21 cellular contexts compared by ENCODE assay signal in genomic region chr18:45801396-45802004, GRCh38. TPM values are rescaled to one million over a fixed set of nuclear protein-coding genes. Genes with fewer than 3 reads are reported as not detected.
DNase-seq lines count a peak whose midpoint lies in the region; TF ChIP-seq lines count a peak whose summit lies in the region.
"Had no signal": no experiment of that assay in that cellular context is flagged by ENCODE, and none has a peak within 500 bp of the region (broad histone marks: within the 10 kb centered on the region; RNA-seq: fewer than 3 reads in every experiment).

No MANE protein-coding gene starts in this region.

- H3K27me3 ChIP-seq in BLaER1 treated with 17β-estradiol and CSF1 and Interleukin-3, amounts not matched to agents 10 nM and 100 nM: no peaks in the 10 kb centered on the region
- H3K27me3 ChIP-seq in Karpas-422 (ENCODE audit: low read length) (no peaks in the 10 kb centered on the region), mammary epithelial cell (ENCODE audit: insufficient read depth, low read length) (no peaks in the 10 kb centered on the region), trophoblast cell (ENCODE audit: insufficient read depth, low read length) (no peaks in the 10 kb centered on the region), transverse colon (no peaks in the 10 kb centered on the region), H9 (ENCODE audit: insufficient read depth, low read length) (no peaks in the 10 kb centered on the region)
- H3K27me3 ChIP-seq: BE2C, heart left ventricle, neutrophil, thyroid gland had no signal

- no peak overlapping the region for H4K12ac ChIP-seq in trophoblast cell (ENCODE audit: low read depth, low read length)

- TF ChIP-seq POLR2A in transverse colon (IDR thresholded peaks at IDR 0.05): no peak

- H3K27me3 Mint-ChIP-seq in H9 (ENCODE audit: low read depth): peaks cover 2% of the 10 kb centered on the region; the same call in 1 of the 2 replicates

- no peak overlapping the region for H3K56ac ChIP-seq in H9 (ENCODE audit: insufficient read length, low read depth, low read length)

- BruUV-seq in mammary epithelial cell (replicated peaks; lab: Mats Ljungman, UMichigan): no TSS peak

- H2BK120ac ChIP-seq in trophoblast cell (ENCODE audit: insufficient read depth, low read length, poor library complexity): no peak overlapping the region
- no peak overlapping the region for H2BK120ac ChIP-seq in H9 (ENCODE audit: low read depth, low read length, poor library complexity, severe bottlenecking)

- no peak overlapping the region for H3K23ac ChIP-seq in trophoblast cell (ENCODE audit: low read length)
- no peak overlapping the region for H3K23ac ChIP-seq in H9 (ENCODE audit: insufficient read length, low read depth, low read length)

- peaks cover 59 to 63% of the 10 kb centered on the region in 2 experiments for H3K9me3 Mint-ChIP-seq in H9

- H2BK5ac ChIP-seq in trophoblast cell (ENCODE audit: low read depth, low read length, poor library complexity) (no peak overlapping the region), H9 (ENCODE audit: insufficient read length, low read length) (no peak overlapping the region)

- H2AFZ ChIP-seq in Karpas-422 (ENCODE audit: low read length) (no peak overlapping the region), mammary epithelial cell (ENCODE audit: low read depth, low read length) (peak overlapping the region; percentile 1), trophoblast cell (ENCODE audit: insufficient read depth, low read length, poor library complexity) (no peak overlapping the region), H9 (ENCODE audit: low read length) (no peak overlapping the region)

- TF ChIP-seq EP300 in transverse colon (IDR thresholded peaks at IDR 0.05; ENCODE audit: low read depth): no peak

- TF ChIP-seq CTCF in mammary epithelial cell (conservative IDR thresholded peaks at IDR 0.05 in 1 of 2, IDR thresholded peaks at IDR 0.05 in 1 of 2; ENCODE audit: extremely low read depth in 1 of 2, insufficient read depth in 1 of 2, low read depth in 1 of 2, low read length in 2 of 2): no peak
- TF ChIP-seq CTCF in transverse colon (IDR thresholded peaks at IDR 0.05): no peak
- no peak for TF ChIP-seq CTCF in H9 (conservative IDR thresholded peaks at IDR 0.05)

- H4K20me1 ChIP-seq in BLaER1 treated with 17β-estradiol and CSF1 and Interleukin-3, amounts not matched to agents 10 nM and 100 nM: no peaks in the 10 kb centered on the region
- no peaks in the 10 kb centered on the region for H4K20me1 ChIP-seq in Karpas-422 (ENCODE audit: insufficient read depth, low read depth, low read length)
- H4K20me1 ChIP-seq in mammary epithelial cell (ENCODE audit: insufficient read depth, low read length): no peaks in the 10 kb centered on the region
- H4K20me1 ChIP-seq in H9 (ENCODE audit: control insufficient read depth, insufficient read depth, insufficient read length): no peaks in the 10 kb centered on the region

- H3K4me1 Mint-ChIP-seq in H9: peaks cover 2 to 3% of the 10 kb centered on the region in 2 experiments
- H3K4me1 Mint-ChIP-seq: IgD-negative memory B cell had no signal

- H3K4me3 Mint-ChIP-seq in H9: no peak overlapping the region
- H3K4me3 Mint-ChIP-seq: IgD-negative memory B cell; stimulated activated naive B cell treated with anti-CD40 and anti-IgM and Interleukin-4, amounts not matched to agents 10 μg/mL and 1 μg/mL and 100 μg/mL, for 72 hours had no signal

- H2AK5ac ChIP-seq in trophoblast cell (ENCODE audit: low read length) (no peak overlapping the region), H9 (ENCODE audit: insufficient read length, low read length) (no peak overlapping the region)

- no peak overlapping the region for H3K9ac ChIP-seq in BLaER1 treated with 17β-estradiol and CSF1 and Interleukin-3, amounts not matched to agents 10 nM and 100 nM
- no peak overlapping the region for H3K9ac ChIP-seq in Karpas-422 (ENCODE audit: low read length)
- H3K9ac ChIP-seq in mammary epithelial cell (ENCODE audit: insufficient read depth, low read length): no peak overlapping the region
- no peak overlapping the region for H3K9ac ChIP-seq in trophoblast cell (ENCODE audit: low read length)
- H3K9ac ChIP-seq in H9 (ENCODE audit: extremely low read depth, insufficient read length, low read length): no peak overlapping the region

- H3K14ac ChIP-seq in trophoblast cell (ENCODE audit: low read length) (no peak overlapping the region), H9 (ENCODE audit: insufficient read depth, low read length) (no peak overlapping the region)

- no peak overlapping the region for H2BK15ac ChIP-seq in H9 (ENCODE audit: low read depth, low read length)

- no peaks in the 10 kb centered on the region for H3K9me2 ChIP-seq in Karpas-422 (replicated peaks; ENCODE audit: insufficient read depth, low read length)

- CTCF ChIA-PET in mammary epithelial cell (lab: Charles Lee; ENCODE audit: low non-redundant PET): no interaction called here

- H3K27ac ChIP-seq in BLaER1 treated with 17β-estradiol and CSF1 and Interleukin-3, amounts not matched to agents 10 nM and 100 nM: no peak overlapping the region
- H3K27ac ChIP-seq in Karpas-422 (ENCODE audit: low read length): no peak overlapping the region
- H3K27ac ChIP-seq in mammary epithelial cell (ENCODE audit: insufficient read depth, low read depth, low read length): peak overlapping the region; percentile 91
- no peak overlapping the region for H3K27ac ChIP-seq in trophoblast cell (ENCODE audit: low read depth, low read length)
- no peak overlapping the region for H3K27ac ChIP-seq in transverse colon
- no peak overlapping the region for H3K27ac ChIP-seq in H9 (ENCODE audit: insufficient read length, low read depth, low read length)
- H3K27ac ChIP-seq: heart left ventricle, neutrophil, thyroid gland, WERI-Rb-1 had no signal

- H3K4ac ChIP-seq in trophoblast cell (ENCODE audit: low read depth, low read length) (no peak overlapping the region), H9 (ENCODE audit: low read depth, low read length) (no peak overlapping the region)

- peak overlapping the region in 10 of 11 experiments; percentile 4 to 60 (median 39); a peak in 17 of 22 replicates for H3K4me2 ChIP-seq in BLaER1 treated with 17β-estradiol and CSF1 and Interleukin-3, amounts not matched to agents 10 nM and 100 nM
- H3K4me2 ChIP-seq in Karpas-422 (ENCODE audit: low read depth, low read length, poor library complexity, severe bottlenecking) (no peak overlapping the region), mammary epithelial cell (ENCODE audit: insufficient read depth, low read depth, low read length) (peak overlapping the region; percentile 0), trophoblast cell (ENCODE audit: low read length) (no peak overlapping the region), H9 (ENCODE audit: insufficient read depth, insufficient read length, low read length) (no peak overlapping the region)

- H2BK20ac ChIP-seq in H9 (ENCODE audit: low read depth, low read length, poor library complexity, severe bottlenecking): no peak overlapping the region

- H4K8ac ChIP-seq in trophoblast cell (ENCODE audit: low read depth, low read length) (no peak overlapping the region), H9 (replicated peaks; ENCODE audit: insufficient read length, low read depth, low read length) (no peak overlapping the region)

- intact Hi-C loops in mammary epithelial cell (cut with micrococcal nuclease): loop anchor here (1.0 kb wide), 1 partner anchor 8 kb away; no protein-coding TSS in a partner anchor
- intact Hi-C loops in transverse colon (cut with DNase I; ENCODE audit: low total_unique reads): no loop called here

- in situ Hi-C loops in mammary epithelial cell (cut with MboI; ENCODE audit: low sequenced_read_pairs in 2 of 2) (no loop called here), transverse colon (cut with MboI; ENCODE audit: low pct_ligation_motif_present in 1 of 4, low pct_unique_long_range_greater_than_20kb in 1 of 4, low sequenced_read_pairs in 3 of 4) (no loop called here)

- H3K36me3 ChIP-seq in BLaER1 treated with 17β-estradiol and CSF1 and Interleukin-3, amounts not matched to agents 10 nM and 100 nM: no peaks in the 10 kb centered on the region; a peak in 2 of 22 replicates
- no peaks in the 10 kb centered on the region; the same call in 1 of the 2 replicates for H3K36me3 ChIP-seq in Karpas-422 (ENCODE audit: insufficient read depth, low read length)
- no peaks in the 10 kb centered on the region for H3K36me3 ChIP-seq in mammary epithelial cell (ENCODE audit: insufficient read depth, low read length)
- H3K36me3 ChIP-seq in trophoblast cell (ENCODE audit: control insufficient read depth in 1 of 2, insufficient read depth in 2 of 2, low read length in 2 of 2): no peaks in the 10 kb centered on the region
- H3K36me3 ChIP-seq in transverse colon: no peaks in the 10 kb centered on the region
- H3K36me3 ChIP-seq: BE2C, heart left ventricle, neutrophil, thyroid gland, WERI-Rb-1 had no signal

- no peak overlapping the region for H3T11ph ChIP-seq in H9 (ENCODE audit: low read length)

- no peak overlapping the region for H3K4me3 ChIP-seq in BLaER1 treated with 17β-estradiol and CSF1 and Interleukin-3, amounts not matched to agents 10 nM and 100 nM
- no peak overlapping the region for H3K4me3 ChIP-seq in Karpas-422 (ENCODE audit: low read length)
- H3K4me3 ChIP-seq in mammary epithelial cell (replicated peaks in 1 of 3; ENCODE audit: insufficient read depth in 1 of 3, low read depth in 2 of 3, low read length in 3 of 3): no peak overlapping the region
- peak overlapping the region; percentile 21 for H3K4me3 ChIP-seq in trophoblast cell (ENCODE audit: low read depth, low read length)
- H3K4me3 ChIP-seq in transverse colon: no peak overlapping the region
- H3K4me3 ChIP-seq: heart left ventricle, thyroid gland had no signal

- H3K79me1 ChIP-seq in trophoblast cell (ENCODE audit: low read length) (no peaks in the 10 kb centered on the region), H9 (ENCODE audit: insufficient read depth, low read depth, low read length, poor library complexity, severe bottlenecking) (no peaks in the 10 kb centered on the region)

- H3K9me3 ChIP-seq in BLaER1 treated with 17β-estradiol and CSF1 and Interleukin-3, amounts not matched to agents 10 nM and 100 nM (replicated peaks in 1 of 11): peaks cover 60 to 72% (median 67%) of the 10 kb centered on the region in 11 experiments
- H3K9me3 ChIP-seq in Karpas-422 (ENCODE audit: low read length): peaks cover 7% of the 10 kb centered on the region
- H3K9me3 ChIP-seq in mammary epithelial cell (replicated peaks; ENCODE audit: insufficient read depth, low read length): peaks cover 2% of the 10 kb centered on the region
- H3K9me3 ChIP-seq in trophoblast cell (ENCODE audit: insufficient read depth, low read depth, low read length): peaks cover 5% of the 10 kb centered on the region
- peaks cover 6 to 10% of the 10 kb centered on the region in 2 donors for H3K9me3 ChIP-seq in transverse colon
- peaks cover 13% of the 10 kb centered on the region for H3K9me3 ChIP-seq in H9 (ENCODE audit: control insufficient read depth, low read depth, low read length)
- H3K9me3 ChIP-seq: BE2C, neutrophil, thyroid gland had no signal

- H3K79me2 ChIP-seq in Karpas-422 (ENCODE audit: low read length): no peaks in the 10 kb centered on the region
- no peaks in the 10 kb centered on the region for H3K79me2 ChIP-seq in mammary epithelial cell (ENCODE audit: insufficient read depth, low read length)
- no peaks in the 10 kb centered on the region for H3K79me2 ChIP-seq in trophoblast cell (ENCODE audit: control insufficient read depth, insufficient read depth, low read length, poor library complexity)
- no peaks in the 10 kb centered on the region for H3K79me2 ChIP-seq in H9 (ENCODE audit: insufficient read depth, low read length)

- no peak overlapping the region for H3K27ac Mint-ChIP-seq in H9
- H3K27ac Mint-ChIP-seq: IgD-negative memory B cell; stimulated activated naive B cell treated with anti-CD40 and anti-IgM and Interleukin-4, amounts not matched to agents 10 μg/mL and 1 μg/mL and 100 μg/mL, for 72 hours had no signal

- no peak overlapping the region for H3K18ac ChIP-seq in trophoblast cell (ENCODE audit: low read length)
- no peak overlapping the region for H3K18ac ChIP-seq in H9 (ENCODE audit: insufficient read length, low read depth, low read length)

- H2BK12ac ChIP-seq in trophoblast cell (ENCODE audit: low read length): no peak overlapping the region
- H2BK12ac ChIP-seq in H9 (ENCODE audit: insufficient read length, low read depth, low read length): no peak overlapping the region

- dilution Hi-C loops in mammary epithelial cell (cut with HindIII; ENCODE audit: low sequenced_read_pairs): no loop called here

- H3K4me1 ChIP-seq in BLaER1 treated with 17β-estradiol and CSF1 and Interleukin-3, amounts not matched to agents 10 nM and 100 nM: peaks cover 6 to 13% (median 10%) of the 10 kb centered on the region in 10 experiments; a peak in 16 of 20 replicates
- H3K4me1 ChIP-seq in Karpas-422 (ENCODE audit: low read length): peaks cover 19% of the 10 kb centered on the region
- peaks cover 34% of the 10 kb centered on the region for H3K4me1 ChIP-seq in mammary epithelial cell (ENCODE audit: insufficient read depth, low read length)
- peaks cover 0 to 2% of the 10 kb centered on the region in 2 experiments for H3K4me1 ChIP-seq in trophoblast cell (ENCODE audit: control insufficient read depth in 1 of 2, insufficient read depth in 2 of 2, low read length in 2 of 2)
- no peaks in the 10 kb centered on the region for H3K4me1 ChIP-seq in transverse colon
- no peaks in the 10 kb centered on the region; the same call in 1 of the 2 replicates for H3K4me1 ChIP-seq in H9 (ENCODE audit: insufficient read depth, low read length)
- H3K4me1 ChIP-seq: BE2C, heart left ventricle, thyroid gland had no signal

- H4K91ac ChIP-seq in trophoblast cell (ENCODE audit: low read depth, low read length) (no peak overlapping the region), H9 (ENCODE audit: insufficient read length, low read depth, low read length) (no peak overlapping the region)

- DNase-seq in Karpas-422 (peak; percentile 38), mammary epithelial cell (peak; percentile 59), trophoblast cell (no peak), Kasumi-1 (lab: John Stamatoyannopoulos, UW) (no peak), transverse colon (no peak), H9 (no peak), NCI-H82 treated with DMSO at 0.1 percent for 48 hours (lab: John Stamatoyannopoulos, UW; ENCODE audit: unreplicated experiment) (no peak)
- DNase-seq: activated gamma-delta T cell treated with Interleukin-2 at 50 U/mL for 16 hours; amniotic stem cell; BE2C; effector CD8-positive, alpha-beta T cell; heart left ventricle; NCI-H1930; retina; stimulated activated naive B cell treated with anti-CD40 and anti-IgM and Interleukin-4, amounts not matched to agents 10 μg/mL and 1 μg/mL and 100 μg/mL, for 72 hours; T-helper 1 cell; thyroid gland; WERI-Rb-1 had no signal

- H4K5ac ChIP-seq in H9 (ENCODE audit: insufficient read length, low read depth, low read length): no peak overlapping the region

- H3K36me3 Mint-ChIP-seq in H9 (ENCODE audit: insufficient read depth in 1 of 3, low read depth in 3 of 3): peaks cover 18 to 55% (median 36%) of the 10 kb centered on the region in 3 experiments

- WGBS in mammary epithelial cell (ENCODE audit: low coverage, missing lambda C conversion rate): 100% methylated on average over 1 of the region's 1 CpG
- no CpG with 5 or more reads among the region's 1 CpG for WGBS in trophoblast cell (ENCODE audit: extremely low coverage, insufficient coverage, insufficient read length)
- WGBS in transverse colon (ENCODE audit: low coverage in 1 of 2), 2 donors: 100% methylated on average over 1 of the region's 1 CpG; no CpG with 5 or more reads in 1 of the 2 donors
- no CpG with 5 or more reads among the region's 1 CpG for WGBS in H9 (ENCODE audit: extremely low coverage, insufficient read length, low lambda C conversion rate)

- H3K23me2 ChIP-seq in H9 (ENCODE audit: insufficient read length, low read depth, low read length, poor library complexity, severe bottlenecking): no peaks in the 10 kb centered on the region

RNA-seq across cellular contexts. Expression of gene SIGLEC15, which starts 24.0 kb away (rescaled TPM):
- 1.6 and 2.5 TPM in 2 replicates for total RNA-seq in Karpas-422 (2014; rRNA removed; shearing (Covaris generic); ENCODE audit: low replicate concordance)
- total RNA-seq in mammary epithelial cell: under 1 TPM in 1 of 2 donors, not detected in 1; 0.17 TPM
- polyA plus RNA-seq in mammary epithelial cell: 0.03 TPM
- not detected for polyA minus RNA-seq in mammary epithelial cell
- polyA plus RNA-seq in trophoblast cell (2013): not detected in 2 replicates
- total RNA-seq in transverse colon: not detected
- 0.13 TPM in 2 replicates for total RNA-seq in H9 (2021)
- polyA plus RNA-seq: IgD-negative memory B cell had no signal

Comparison
In these comparisons a context has a peak if more than half of its experiments do, and no peak if none do; other contexts are left out.
1. H3K4me2 ChIP-seq: peak in BLaER1 treated with 17β-estradiol and CSF1 and Interleukin-3, amounts not matched to agents 10 nM and 100 nM (10 of 11) and mammary epithelial cell (single experiment); none in Karpas-422 (single experiment), trophoblast cell (single experiment) and H9 (single experiment).
2. DNase-seq: peak in Karpas-422 (single experiment) and mammary epithelial cell (single experiment); none in trophoblast cell (0 of 2), Kasumi-1 (0 of 2), transverse colon (single experiment), H9 (single experiment) and NCI-H82 treated with DMSO at 0.1 percent for 48 hours (single experiment).